In genomic region chr5:119365847-119366536, GRCh38 we compare ENCODE assay signal across 11 cellular contexts. TPM values are rescaled to one million over a fixed set of nuclear protein-coding genes. Genes with fewer than 3 reads are reported as not detected.
A peak's percentile ranks its signal among the peaks of the same experiment; 100 is the strongest.
DNase-seq lines count a peak whose midpoint lies in the region; ATAC-seq and TF ChIP-seq lines count a peak whose summit lies in the region.
"Had no signal": no experiment of that assay in that cellular context is flagged by ENCODE, and none has a peak within 500 bp of the region (broad histone marks: within the 10 kb centered on the region; RNA-seq: fewer than 3 reads in every experiment).

No MANE protein-coding gene starts in this region.

- no peak for TF ChIP-seq CTCF in OCI-LY7 (conservative IDR thresholded peaks at IDR 0.05; ENCODE audit: low read length)

- no peak overlapping the region for H2AFZ ChIP-seq in OCI-LY7 (ENCODE audit: low read length)

- peak overlapping the region; percentile 8 to 72 for H3K4me3 Mint-ChIP-seq in effector memory CD8-positive, alpha-beta T cell
- H3K4me3 Mint-ChIP-seq: neural crest cell had no signal

- H3K27me3 Mint-ChIP-seq in effector memory CD8-positive, alpha-beta T cell: no peaks in the 10 kb centered on the region

- DNase-seq in GM03348 (ENCODE audit: low spot score) (peak; percentile 31), OCI-LY7 (ENCODE audit: low spot score) (no peak), sciatic nerve (ENCODE audit: low spot score) (no peak), NCI-H1694 (lab: John Stamatoyannopoulos, UW) (no peak), HuH-7.5 (ENCODE audit: low spot score) (no peak)
- no peak for DNase-seq in effector memory CD8-positive, alpha-beta T cell
- DNase-seq: DMS153; NCI-H1417; stimulated activated naive CD4-positive, alpha-beta T cell treated with Interleukin-2 at 50 U/mL for 16 hours had no signal

- peaks cover 66 to 88% of the 10 kb centered on the region in 2 donors for H3K4me1 Mint-ChIP-seq in effector memory CD8-positive, alpha-beta T cell (ENCODE audit: low read depth in 2 of 2)

- H4K20me1 ChIP-seq in OCI-LY7 (ENCODE audit: insufficient read depth, low read length): peaks cover 23% of the 10 kb centered on the region

- peaks cover 46% of the 10 kb centered on the region for H3K4me1 ChIP-seq in OCI-LY7 (ENCODE audit: insufficient read depth, low read length, poor library complexity, severe bottlenecking)

- peak overlapping the region; percentile 52; the same call in 1 of the 2 replicates for H3K4me2 ChIP-seq in OCI-LY7 (ENCODE audit: low read length)

- no peaks in the 10 kb centered on the region for H3K9me3 ChIP-seq in OCI-LY7 (ENCODE audit: low read length)

- peak overlapping the region; percentile 95 to 97 for H3K27ac Mint-ChIP-seq in effector memory CD8-positive, alpha-beta T cell

- peaks cover 39% of the 10 kb centered on the region for H3K36me3 ChIP-seq in OCI-LY7 (ENCODE audit: insufficient read depth, low read length)

- peaks cover 18% of the 10 kb centered on the region for H3K36me3 Mint-ChIP-seq in effector memory CD8-positive, alpha-beta T cell (ENCODE audit: insufficient read depth)

- POLR2A ChIA-PET in OCI-LY7 (lab: Charles Lee): interaction anchor here (0.5 to 30.8 kb wide), 8 partner anchors 8 to 28 kb away, joined by 3 to 538 read pairs (median 5); no protein-coding TSS in a partner anchor

- H3K9me3 Mint-ChIP-seq in effector memory CD8-positive, alpha-beta T cell: no peaks in the 10 kb centered on the region

- ATAC-seq in effector memory CD8-positive, alpha-beta T cell (replicated peaks): no peak
- ATAC-seq in sciatic nerve (peak; percentile 57), GM18907 (IDR thresholded peaks at IDR 0.05; ENCODE audit: unreplicated experiment) (no peak)

- intact Hi-C loops in OCI-LY7 (cut with micrococcal nuclease; ENCODE audit: unreplicated experiment): no loop called here
- intact Hi-C loops in sciatic nerve (cut with DNase I): no loop called here

- CTCF ChIA-PET in OCI-LY7 (lab: Charles Lee; ENCODE audit: unreplicated experiment): interaction anchor here (1.1 kb wide), 2 partner anchors 8 to 44 kb away, joined by 3 to 4 read pairs; no protein-coding TSS in a partner anchor

- no peak overlapping the region for H3K4me3 ChIP-seq in OCI-LY7 (ENCODE audit: low read depth, low read length, poor library complexity, severe bottlenecking)

- H3K79me2 ChIP-seq in OCI-LY7 (ENCODE audit: insufficient read depth, low read depth, low read length): peaks cover 82% of the 10 kb centered on the region; the same call in 1 of the 2 replicates

- no peaks in the 10 kb centered on the region for H3K9me2 ChIP-seq in OCI-LY7 (ENCODE audit: insufficient read depth, low read length)

- no TSS peak for BruUV-seq in OCI-LY7 (replicated peaks; lab: Mats Ljungman, UMichigan)

- no peak overlapping the region for H3K27ac ChIP-seq in OCI-LY7 (ENCODE audit: low read depth, low read length, poor library complexity, severe bottlenecking)

RNA-seq across cellular contexts. Expression of gene TNFAIP8, which starts 10.2 kb away (rescaled TPM):
- total RNA-seq in OCI-LY7 (2014; rRNA removed; shearing (Covaris generic)): 92.9 and 95.1 TPM in 2 replicates
- total RNA-seq in OCI-LY7 (2022) (75.4 and 94.5 TPM in 2 replicates), sciatic nerve (14.6 TPM)
